8 cellular contexts compared by ENCODE assay signal in genomic region chr11:94171693-94172440, GRCh38. TPM values are rescaled to one million over a fixed set of nuclear protein-coding genes. Genes with fewer than 3 reads are reported as not detected.
DNase-seq lines count a peak whose midpoint lies in the region; ATAC-seq and TF ChIP-seq lines count a peak whose summit lies in the region.

No MANE protein-coding gene starts in this region.

- H3K4me1 ChIP-seq in GM23338 (ENCODE audit: insufficient read depth): 0 out of 2 replicates have a peak, but pooled peaks cover 6% of the 10 kb centered on the region

- TF ChIP-seq CTCF in GM23338 (conservative IDR thresholded peaks at IDR 0.05; ENCODE audit: low read depth in 2 of 2): peak; percentile 84 to 99

- no peak overlapping the region for H3K27ac ChIP-seq in GM23338 (ENCODE audit: low read depth)

- no peaks in the 10 kb centered on the region for H3F3A ChIP-seq in GM23338 (replicated peaks; ENCODE audit: low read depth)

- no peaks in the 10 kb centered on the region; the same call in 2 of the 3 replicates for H3K9me3 Mint-ChIP-seq in GM23338
- H3K9me3 Mint-ChIP-seq in activated naive CD4-positive, alpha-beta T cell treated with anti-CD3 and anti-CD28 coated beads, Interleukin-2, amount 50 U/mL, for 24 hours: no peaks in the 10 kb centered on the region
- H3K9me3 Mint-ChIP-seq in stimulated activated naive CD8-positive, alpha-beta T cell treated with anti-CD3 and anti-CD28 coated beads, Interleukin-15, amount 100 ng/mL, for 72 hours: no peaks in the 10 kb centered on the region

- peaks cover 34% of the 10 kb centered on the region for H4K20me1 ChIP-seq in GM23338 (replicated peaks; ENCODE audit: insufficient read depth)

- H3K4me1 Mint-ChIP-seq in GM23338: peaks cover 62% of the 10 kb centered on the region
- peaks cover 50% of the 10 kb centered on the region for H3K4me1 Mint-ChIP-seq in activated naive CD4-positive, alpha-beta T cell treated with anti-CD3 and anti-CD28 coated beads, Interleukin-2, amount 50 U/mL, for 24 hours
- H3K4me1 Mint-ChIP-seq in stimulated activated naive CD8-positive, alpha-beta T cell treated with anti-CD3 and anti-CD28 coated beads, Interleukin-15, amount 100 ng/mL, for 72 hours: peaks cover 24% of the 10 kb centered on the region

- no peaks in the 10 kb centered on the region for H3K27me3 ChIP-seq in GM23338 (ENCODE audit: insufficient read depth)

- peaks cover 23% of the 10 kb centered on the region for H3K36me3 Mint-ChIP-seq in GM23338 (ENCODE audit: low read depth)
- H3K36me3 Mint-ChIP-seq in activated naive CD4-positive, alpha-beta T cell treated with anti-CD3 and anti-CD28 coated beads, Interleukin-2, amount 50 U/mL, for 24 hours: peaks cover 13% of the 10 kb centered on the region

- peak; percentile 19 for DNase-seq in NCI-H1436 (lab: John Stamatoyannopoulos, UW)
- DNase-seq in NCI-H1436 treated with DMSO at 0.1 percent for 48 hours (lab: John Stamatoyannopoulos, UW): no peak
- DNase-seq in GM23338 (ENCODE audit: low spot score): peak; percentile 88
- DNase-seq in NCI-H748 (lab: John Stamatoyannopoulos, UW; ENCODE audit: unreplicated experiment): peak; percentile 28
- DNase-seq in inferior parietal cortex (ENCODE audit: extremely low spot score): peak; percentile 43
- DNase-seq in stimulated activated naive CD8-positive, alpha-beta T cell treated with anti-CD3 and anti-CD28 coated beads, Interleukin-15, amount 100 ng/mL, for 72 hours: peak in 1 of 2 donors; percentile 15

- no peak overlapping the region for H3K4me2 ChIP-seq in GM23338

- peaks cover 6% of the 10 kb centered on the region for H3K27me3 Mint-ChIP-seq in GM23338 (ENCODE audit: insufficient read depth, low read depth, poor library complexity)
- no peaks in the 10 kb centered on the region for H3K27me3 Mint-ChIP-seq in activated naive CD4-positive, alpha-beta T cell treated with anti-CD3 and anti-CD28 coated beads, Interleukin-2, amount 50 U/mL, for 24 hours
- H3K27me3 Mint-ChIP-seq in stimulated activated naive CD8-positive, alpha-beta T cell treated with anti-CD3 and anti-CD28 coated beads, Interleukin-15, amount 100 ng/mL, for 72 hours: no peaks in the 10 kb centered on the region

- H3K4me3 Mint-ChIP-seq in GM23338: no peak overlapping the region
- H3K4me3 Mint-ChIP-seq in activated naive CD4-positive, alpha-beta T cell treated with anti-CD3 and anti-CD28 coated beads, Interleukin-2, amount 50 U/mL, for 24 hours: no peak overlapping the region
- no peak overlapping the region for H3K4me3 Mint-ChIP-seq in stimulated activated naive CD8-positive, alpha-beta T cell treated with anti-CD3 and anti-CD28 coated beads, Interleukin-15, amount 100 ng/mL, for 72 hours

- no peaks in the 10 kb centered on the region for H3K9me2 ChIP-seq in GM23338 (ENCODE audit: insufficient read depth)

- H3K36me3 ChIP-seq in GM23338 (ENCODE audit: insufficient read depth): no peaks in the 10 kb centered on the region

- H3K4me3 ChIP-seq in GM23338: no peak overlapping the region

- peaks cover 93% of the 10 kb centered on the region for H3K79me2 ChIP-seq in GM23338 (replicated peaks; ENCODE audit: insufficient read depth)

- H3K27ac Mint-ChIP-seq in GM23338: peak overlapping the region; percentile 31; the same call in 1 of the 2 replicates
- peak overlapping the region; percentile 33 for H3K27ac Mint-ChIP-seq in activated naive CD4-positive, alpha-beta T cell treated with anti-CD3 and anti-CD28 coated beads, Interleukin-2, amount 50 U/mL, for 24 hours
- no peak overlapping the region for H3K27ac Mint-ChIP-seq in stimulated activated naive CD8-positive, alpha-beta T cell treated with anti-CD3 and anti-CD28 coated beads, Interleukin-15, amount 100 ng/mL, for 72 hours

- H2AFZ ChIP-seq in GM23338: no peak overlapping the region

- ATAC-seq in GM23338 (peak; percentile 94), HG03378 (IDR thresholded peaks at IDR 0.05; ENCODE audit: unreplicated experiment) (no peak)
- ATAC-seq in stimulated activated naive CD8-positive, alpha-beta T cell treated with anti-CD3 and anti-CD28 coated beads, Interleukin-15, amount 100 ng/mL, for 72 hours: peak; percentile 65

TF ChIP-seq in GM23338, 12 proteins besides CTCF, POLR2A, EP300 and RAD21:
- TF ChIP-seq, protein P1, sequence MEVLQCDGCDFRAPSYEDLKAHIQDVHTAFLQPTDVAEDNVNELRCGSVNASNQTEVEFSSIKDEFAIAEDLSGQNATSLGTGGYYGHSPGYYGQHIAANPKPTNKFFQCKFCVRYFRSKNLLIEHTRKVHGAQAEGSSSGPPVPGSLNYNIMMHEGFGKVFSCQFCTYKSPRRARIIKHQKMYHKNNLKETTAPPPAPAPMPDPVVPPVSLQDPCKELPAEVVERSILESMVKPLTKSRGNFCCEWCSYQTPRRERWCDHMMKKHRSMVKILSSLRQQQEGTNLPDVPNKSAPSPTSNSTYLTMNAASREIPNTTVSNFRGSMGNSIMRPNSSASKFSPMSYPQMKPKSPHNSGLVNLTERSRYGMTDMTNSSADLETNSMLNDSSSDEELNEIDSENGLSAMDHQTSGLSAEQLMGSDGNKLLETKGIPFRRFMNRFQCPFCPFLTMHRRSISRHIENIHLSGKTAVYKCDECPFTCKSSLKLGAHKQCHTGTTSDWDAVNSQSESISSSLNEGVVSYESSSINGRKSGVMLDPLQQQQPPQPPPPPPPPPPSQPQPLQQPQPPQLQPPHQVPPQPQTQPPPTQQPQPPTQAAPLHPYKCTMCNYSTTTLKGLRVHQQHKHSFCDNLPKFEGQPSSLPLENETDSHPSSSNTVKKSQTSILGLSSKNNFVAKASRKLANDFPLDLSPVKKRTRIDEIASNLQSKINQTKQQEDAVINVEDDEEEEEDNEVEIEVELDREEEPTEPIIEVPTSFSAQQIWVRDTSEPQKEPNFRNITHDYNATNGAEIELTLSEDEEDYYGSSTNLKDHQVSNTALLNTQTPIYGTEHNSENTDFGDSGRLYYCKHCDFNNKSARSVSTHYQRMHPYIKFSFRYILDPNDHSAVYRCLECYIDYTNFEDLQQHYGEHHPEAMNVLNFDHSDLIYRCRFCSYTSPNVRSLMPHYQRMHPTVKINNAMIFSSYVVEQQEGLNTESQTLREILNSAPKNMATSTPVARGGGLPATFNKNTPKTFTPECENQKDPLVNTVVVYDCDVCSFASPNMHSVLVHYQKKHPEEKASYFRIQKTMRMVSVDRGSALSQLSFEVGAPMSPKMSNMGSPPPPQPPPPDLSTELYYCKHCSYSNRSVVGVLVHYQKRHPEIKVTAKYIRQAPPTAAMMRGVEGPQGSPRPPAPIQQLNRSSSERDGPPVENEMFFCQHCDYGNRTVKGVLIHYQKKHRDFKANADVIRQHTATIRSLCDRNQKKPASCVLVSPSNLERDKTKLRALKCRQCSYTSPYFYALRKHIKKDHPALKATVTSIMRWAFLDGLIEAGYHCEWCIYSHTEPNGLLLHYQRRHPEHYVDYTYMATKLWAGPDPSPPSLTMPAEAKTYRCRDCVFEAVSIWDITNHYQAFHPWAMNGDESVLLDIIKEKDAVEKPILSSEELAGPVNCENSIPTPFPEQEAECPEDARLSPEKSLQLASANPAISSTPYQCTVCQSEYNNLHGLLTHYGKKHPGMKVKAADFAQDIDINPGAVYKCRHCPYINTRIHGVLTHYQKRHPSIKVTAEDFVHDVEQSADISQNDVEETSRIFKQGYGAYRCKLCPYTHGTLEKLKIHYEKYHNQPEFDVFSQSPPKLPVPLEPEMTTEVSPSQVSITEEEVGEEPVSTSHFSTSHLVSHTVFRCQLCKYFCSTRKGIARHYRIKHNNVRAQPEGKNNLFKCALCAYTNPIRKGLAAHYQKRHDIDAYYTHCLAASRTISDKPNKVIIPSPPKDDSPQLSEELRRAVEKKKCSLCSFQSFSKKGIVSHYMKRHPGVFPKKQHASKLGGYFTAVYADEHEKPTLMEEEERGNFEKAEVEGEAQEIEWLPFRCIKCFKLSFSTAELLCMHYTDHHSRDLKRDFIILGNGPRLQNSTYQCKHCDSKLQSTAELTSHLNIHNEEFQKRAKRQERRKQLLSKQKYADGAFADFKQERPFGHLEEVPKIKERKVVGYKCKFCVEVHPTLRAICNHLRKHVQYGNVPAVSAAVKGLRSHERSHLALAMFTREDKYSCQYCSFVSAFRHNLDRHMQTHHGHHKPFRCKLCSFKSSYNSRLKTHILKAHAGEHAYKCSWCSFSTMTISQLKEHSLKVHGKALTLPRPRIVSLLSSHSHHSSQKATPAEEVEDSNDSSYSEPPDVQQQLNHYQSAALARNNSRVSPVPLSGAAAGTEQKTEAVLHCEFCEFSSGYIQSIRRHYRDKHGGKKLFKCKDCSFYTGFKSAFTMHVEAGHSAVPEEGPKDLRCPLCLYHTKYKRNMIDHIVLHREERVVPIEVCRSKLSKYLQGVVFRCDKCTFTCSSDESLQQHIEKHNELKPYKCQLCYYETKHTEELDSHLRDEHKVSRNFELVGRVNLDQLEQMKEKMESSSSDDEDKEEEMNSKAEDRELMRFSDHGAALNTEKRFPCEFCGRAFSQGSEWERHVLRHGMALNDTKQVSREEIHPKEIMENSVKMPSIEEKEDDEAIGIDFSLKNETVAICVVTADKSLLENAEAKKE (CRISPR knock-in tag; IDR thresholded peaks at IDR 0.05): 0 out of 2 replicates have a peak, but pooled peaks have one; percentile 28
- TF ChIP-seq, protein P2, sequence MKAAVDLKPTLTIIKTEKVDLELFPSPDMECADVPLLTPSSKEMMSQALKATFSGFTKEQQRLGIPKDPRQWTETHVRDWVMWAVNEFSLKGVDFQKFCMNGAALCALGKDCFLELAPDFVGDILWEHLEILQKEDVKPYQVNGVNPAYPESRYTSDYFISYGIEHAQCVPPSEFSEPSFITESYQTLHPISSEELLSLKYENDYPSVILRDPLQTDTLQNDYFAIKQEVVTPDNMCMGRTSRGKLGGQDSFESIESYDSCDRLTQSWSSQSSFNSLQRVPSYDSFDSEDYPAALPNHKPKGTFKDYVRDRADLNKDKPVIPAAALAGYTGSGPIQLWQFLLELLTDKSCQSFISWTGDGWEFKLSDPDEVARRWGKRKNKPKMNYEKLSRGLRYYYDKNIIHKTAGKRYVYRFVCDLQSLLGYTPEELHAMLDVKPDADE (IDR thresholded peaks at IDR 0.05): no peak
TF ChIP-seq in GM23338: peak in this region for 1.

RNA-seq across cellular contexts. Expression of gene PANX1, which starts 43.2 kb away (rescaled TPM):
- total RNA-seq in GM23338 (2014; rRNA removed; shearing (Covaris generic)): 28.9 and 40.8 TPM in 2 replicates
- polyA plus RNA-seq in GM23338 (2016; fragmentation: Nextera tagmentation; extraction: Ambion mirVana): 8.3 and 9.5 TPM in 2 replicates

Comparison
In these comparisons a context has a peak if more than half of its experiments do, and no peak if none do; other contexts are left out.
1. H3K27ac Mint-ChIP-seq: peak in GM23338 (single experiment) and activated naive CD4-positive, alpha-beta T cell treated with anti-CD3 and anti-CD28 coated beads, Interleukin-2, amount 50 U/mL, for 24 hours (single experiment); none in stimulated activated naive CD8-positive, alpha-beta T cell treated with anti-CD3 and anti-CD28 coated beads, Interleukin-15, amount 100 ng/mL, for 72 hours (0 of 2).